Comparison of ENCODE assay signal across 27 cellular contexts in the genomic region with DNA sequence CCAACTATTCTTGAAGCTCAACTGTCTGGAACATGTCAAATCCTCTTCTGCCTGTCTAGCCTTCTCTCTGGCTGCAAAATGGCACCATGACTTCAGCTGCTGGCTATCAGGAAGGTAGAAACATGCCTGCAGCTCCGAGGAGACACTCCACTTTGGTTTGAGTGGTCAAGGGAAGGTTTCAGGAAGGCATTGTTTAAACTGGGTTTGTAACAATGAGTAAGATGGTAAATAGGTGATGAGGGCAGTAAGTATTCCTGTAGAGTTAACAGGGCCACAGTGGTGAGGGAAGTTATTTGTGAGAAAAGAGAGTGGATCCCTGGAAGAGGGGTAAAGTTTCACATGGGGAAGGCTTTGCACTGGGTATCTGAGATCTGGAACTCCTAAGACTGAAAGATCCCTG.
"Had no signal": no experiment of that assay in that cellular context is flagged by ENCODE, and none has a peak within 500 bp of the region (broad histone marks: within the 10 kb centered on the region; RNA-seq: fewer than 3 reads in every experiment).

No MANE protein-coding gene starts in this region.

- H3K4me3 Mint-ChIP-seq: immature natural killer cell; naive thymus-derived CD8-positive, alpha-beta T cell; nephron; neural progenitor cell; stimulated activated naive B cell treated with anti-CD40 and anti-IgM and Interleukin-4, amounts not matched to agents 10 μg/mL and 1 μg/mL and 100 μg/mL, for 72 hours had no signal

- DNase-seq: hypothalamus; immature natural killer cell; kidney; left colon; left lung; lower lobe of right lung; mammary epithelial cell; mesenchymal stem cell; naive thymus-derived CD8-positive, alpha-beta T cell; ovary; right lobe of liver; stimulated activated CD4-positive, alpha-beta T cell treated with anti-CD3 and anti-CD28 coated beads, Interleukin-1b, Interleukin-23, amount 100 ng/mL, for 48 hours; stimulated activated CD4-positive, alpha-beta T cell treated with anti-CD3 and anti-CD28 coated beads, Interleukin-2, amount 100 ng/mL, for 48 hours; stimulated activated CD4-positive, alpha-beta T cell treated with anti-CD3 and anti-CD28 coated beads, Interleukin-4, amount 100 ng/mL, for 4 hours; stimulated activated CD8-positive, alpha-beta memory T cell treated with anti-CD3 and anti-CD28 coated beads, Interleukin-4, amount 100 ng/mL, for 48 hours; stimulated activated naive B cell treated with anti-CD40 and anti-IgM and Interleukin-4, amounts not matched to agents 10 μg/mL and 1 μg/mL and 100 μg/mL, for 72 hours; stimulated activated naive CD8-positive, alpha-beta T cell treated with anti-CD3 and anti-CD28 coated beads, Interleukin-15, Interleukin-2, amounts not matched to agents 100 U/mL and 50 U/mL, for 24 hours; stomach; testis; thyroid gland; transverse colon; upper lobe of left lung had no signal

- H3K4me1 Mint-ChIP-seq: immature natural killer cell; nephron; stimulated activated naive B cell treated with anti-CD40 and anti-IgM and Interleukin-4, amounts not matched to agents 10 μg/mL and 1 μg/mL and 100 μg/mL, for 72 hours had no signal

- H3K27me3 ChIP-seq: left lung, neural progenitor cell, ovary, right atrium auricular region, right lobe of liver, stomach, testis, thyroid gland, transverse colon, upper lobe of left lung had no signal

- H3K9me3 Mint-ChIP-seq: naive thymus-derived CD8-positive, alpha-beta T cell; nephron; stimulated activated naive B cell treated with anti-CD40 and anti-IgM and Interleukin-4, amounts not matched to agents 10 μg/mL and 1 μg/mL and 100 μg/mL, for 72 hours had no signal

- H3K36me3 ChIP-seq: left lung, lower lobe of right lung, neural progenitor cell, ovary, right atrium auricular region, right lobe of liver, stomach, thyroid gland, transverse colon, upper lobe of left lung had no signal

- H3K4me3 ChIP-seq: left lung, lower lobe of right lung, neural progenitor cell, ovary, right atrium auricular region, right lobe of liver, smooth muscle cell, stomach, testis, thyroid gland, transverse colon, upper lobe of left lung had no signal

- H3K36me3 Mint-ChIP-seq: immature natural killer cell; naive thymus-derived CD8-positive, alpha-beta T cell; neural progenitor cell; stimulated activated naive B cell treated with anti-CD40 and anti-IgM and Interleukin-4, amounts not matched to agents 10 μg/mL and 1 μg/mL and 100 μg/mL, for 72 hours had no signal

- ATAC-seq: left colon; left lung; lower lobe of right lung; naive thymus-derived CD8-positive, alpha-beta T cell; right lobe of liver; stimulated activated naive B cell treated with anti-CD40 and anti-IgM and Interleukin-4, amounts not matched to agents 10 μg/mL and 1 μg/mL and 100 μg/mL, for 72 hours; stimulated activated naive CD8-positive, alpha-beta T cell treated with anti-CD3 and anti-CD28 coated beads, Interleukin-15, Interleukin-2, amounts not matched to agents 100 U/mL and 50 U/mL, for 24 hours had no signal

- H3K27ac ChIP-seq: left lung, lower lobe of right lung, neural progenitor cell, ovary, right atrium auricular region, right lobe of liver, stomach, testis, thyroid gland, transverse colon, upper lobe of left lung had no signal

- H3K9me3 ChIP-seq: left lung, lower lobe of right lung, ovary, right atrium auricular region, right lobe of liver, stomach, testis, thyroid gland, transverse colon, upper lobe of left lung had no signal

- H3K27me3 Mint-ChIP-seq: naive thymus-derived CD8-positive, alpha-beta T cell; progenitor cell of endocrine pancreas; stimulated activated naive B cell treated with anti-CD40 and anti-IgM and Interleukin-4, amounts not matched to agents 10 μg/mL and 1 μg/mL and 100 μg/mL, for 72 hours had no signal

- H3K27ac Mint-ChIP-seq: immature natural killer cell; naive thymus-derived CD8-positive, alpha-beta T cell; nephron; neural progenitor cell; progenitor cell of endocrine pancreas; stimulated activated naive B cell treated with anti-CD40 and anti-IgM and Interleukin-4, amounts not matched to agents 10 μg/mL and 1 μg/mL and 100 μg/mL, for 72 hours had no signal

- H3K4me1 ChIP-seq: left lung, lower lobe of right lung, right atrium auricular region, right lobe of liver, stomach, testis, thyroid gland, transverse colon, upper lobe of left lung had no signal
